Comparison of ENCODE assay signal across 16 cellular contexts in the genomic region with DNA sequence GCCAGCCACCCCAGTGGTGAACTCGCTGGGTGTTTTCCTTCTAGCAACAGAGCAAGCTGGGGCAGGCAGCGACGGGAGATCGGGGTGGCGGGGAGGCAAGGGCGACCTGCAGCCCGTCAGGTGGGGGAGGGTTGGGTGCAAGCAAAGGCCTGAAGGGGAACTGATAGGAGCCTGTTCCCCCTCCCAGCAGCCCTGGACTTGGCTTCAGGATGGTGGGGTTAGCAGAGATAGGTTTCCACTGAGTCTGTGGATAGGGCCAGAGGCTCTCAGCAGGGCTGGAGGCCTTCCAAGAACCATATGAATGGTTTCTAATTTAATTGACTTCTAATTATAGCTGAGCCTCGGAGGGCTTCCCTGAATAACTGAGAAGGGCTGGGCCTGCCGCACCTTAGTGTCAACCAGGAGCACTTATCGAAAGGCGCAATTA. TPM values are rescaled to one million over a fixed set of nuclear protein-coding genes. Genes with fewer than 3 reads are reported as not detected.
DNase-seq lines count a peak whose midpoint lies in the region; ATAC-seq, FAIRE-seq and TF ChIP-seq lines count a peak whose summit lies in the region.
"Had no signal": no experiment of that assay in that cellular context is flagged by ENCODE, and none has a peak within 500 bp of the region (broad histone marks: within the 10 kb centered on the region; RNA-seq: fewer than 3 reads in every experiment).

No MANE protein-coding gene starts in this region.

- no peaks in the 10 kb centered on the region for H3K27me3 Mint-ChIP-seq in T-helper 2 cell treated with Interferon-gamma antibody and Interleukin-4, amounts not matched to agents 5 μg/mL and 100 μg/mL, for 36 hours (ENCODE audit: low read depth)

- no peak overlapping the region for H3K27ac ChIP-seq in left lung
- H3K27ac ChIP-seq: brain microvascular endothelial cell, tibial nerve had no signal

- no peak overlapping the region for H3K27ac Mint-ChIP-seq in T-helper 2 cell treated with Interferon-gamma antibody and Interleukin-4, amounts not matched to agents 5 μg/mL and 100 μg/mL, for 36 hours
- H3K27ac Mint-ChIP-seq: activated naive CD4-positive, alpha-beta T cell treated with anti-CD3 and anti-CD28 coated beads, Interleukin-2, amount 10 ng/mL, durations not matched to agents 7 days and 5 days had no signal

- no peaks in the 10 kb centered on the region for H3K36me3 ChIP-seq in left lung
- H3K36me3 ChIP-seq: brain microvascular endothelial cell, MG63, tibial nerve had no signal

- no peak overlapping the region for H3K4me3 ChIP-seq in left lung
- H3K4me3 ChIP-seq: MG63, tibial nerve had no signal

- H3K4me1 ChIP-seq in left lung: no peaks in the 10 kb centered on the region

- H3K4me1 Mint-ChIP-seq in T-helper 2 cell treated with Interferon-gamma antibody and Interleukin-4, amounts not matched to agents 5 μg/mL and 100 μg/mL, for 36 hours (ENCODE audit: low read depth): peaks cover 8% of the 10 kb centered on the region

- ATAC-seq in left lung: peak; percentile 56

- H3K36me3 Mint-ChIP-seq in T-helper 2 cell treated with Interferon-gamma antibody and Interleukin-4, amounts not matched to agents 5 μg/mL and 100 μg/mL, for 36 hours (ENCODE audit: low read depth): no peaks in the 10 kb centered on the region
- H3K36me3 Mint-ChIP-seq: activated naive CD4-positive, alpha-beta T cell treated with anti-CD3 and anti-CD28 coated beads, Interleukin-2, amount 10 ng/mL, durations not matched to agents 7 days and 5 days had no signal

- FAIRE-seq in urothelium cell line (lab: Jason Lieb, UNC): no peak
- FAIRE-seq: HTR-8/SVneo, islet of Langerhans had no signal

- no peaks in the 10 kb centered on the region for H3K9me3 Mint-ChIP-seq in T-helper 2 cell treated with Interferon-gamma antibody and Interleukin-4, amounts not matched to agents 5 μg/mL and 100 μg/mL, for 36 hours
- H3K9me3 Mint-ChIP-seq: activated naive CD4-positive, alpha-beta T cell treated with anti-CD3 and anti-CD28 coated beads, Interleukin-2, amount 10 ng/mL, durations not matched to agents 7 days and 5 days had no signal

- no peaks in the 10 kb centered on the region for H3K27me3 ChIP-seq in left lung
- H3K27me3 ChIP-seq: MG63, tibial nerve had no signal

- DNase-seq in DMS153 treated with DMSO at 0.1 percent for 48 hours (lab: John Stamatoyannopoulos, UW; ENCODE audit: unreplicated experiment): peak; percentile 15
- DNase-seq in NCI-H146 (lab: John Stamatoyannopoulos, UW): peak; percentile 63
- peak; percentile 21 for DNase-seq in SW480 (ENCODE audit: low spot score)
- DNase-seq in left lung: no peak
- no peak for DNase-seq in urothelium cell line (ENCODE audit: low spot score)
- DNase-seq in GM19240 (ENCODE audit: insufficient read length, low spot score): no peak
- no peak for DNase-seq in OCI-M2 (lab: John Stamatoyannopoulos, UW; ENCODE audit: unreplicated experiment)
- no peak for DNase-seq in T-helper 2 cell treated with Interferon-gamma antibody and Interleukin-4, amounts not matched to agents 5 μg/mL and 100 μg/mL, for 36 hours (ENCODE audit: low spot score)
- DNase-seq: activated naive CD4-positive, alpha-beta T cell treated with anti-CD3 and anti-CD28 coated beads, Interleukin-2, amount 10 ng/mL, durations not matched to agents 7 days and 5 days; AML-193; brain microvascular endothelial cell; MG63 had no signal

- intact Hi-C loops in left lung (cut with DNase I): no loop called here

- TF ChIP-seq CTCF in left lung (IDR thresholded peaks at IDR 0.05): no peak

- H3K4me3 Mint-ChIP-seq in T-helper 2 cell treated with Interferon-gamma antibody and Interleukin-4, amounts not matched to agents 5 μg/mL and 100 μg/mL, for 36 hours: no peak overlapping the region
- H3K4me3 Mint-ChIP-seq: activated naive CD4-positive, alpha-beta T cell treated with anti-CD3 and anti-CD28 coated beads, Interleukin-2, amount 10 ng/mL, durations not matched to agents 7 days and 5 days had no signal

- no peaks in the 10 kb centered on the region for H3K9me3 ChIP-seq in left lung
- H3K9me3 ChIP-seq: MG63, tibial nerve had no signal

RNA-seq across cellular contexts. Expression of gene EDAR, which starts 55.3 kb away (rescaled TPM):
- under 1 TPM in 1 of 2 donors, not detected in 1; 0.47 TPM for total RNA-seq in left lung
- total RNA-seq: pulmonary artery endothelial cell had no signal

Comparison
In these comparisons a context has a peak if more than half of its experiments do, and no peak if none do; other contexts are left out.
1. DNase-seq: peak in DMS153 treated with DMSO at 0.1 percent for 48 hours (single experiment), NCI-H146 (single experiment) and SW480 (single experiment); none in left lung (0 of 2), urothelium cell line (single experiment), GM19240 (single experiment), OCI-M2 (single experiment) and T-helper 2 cell treated with Interferon-gamma antibody and Interleukin-4, amounts not matched to agents 5 μg/mL and 100 μg/mL, for 36 hours (single experiment).